In genomic region chr18:79726721-79727120, GRCh38 we compare ENCODE assay signal across 20 cellular contexts. TPM values are rescaled to one million over a fixed set of nuclear protein-coding genes. Genes with fewer than 3 reads are reported as not detected.
DNase-seq lines count a peak whose midpoint lies in the region; FAIRE-seq and TF ChIP-seq lines count a peak whose summit lies in the region.
"Had no signal": no experiment of that assay in that cellular context is flagged by ENCODE, and none has a peak within 500 bp of the region (broad histone marks: within the 10 kb centered on the region; RNA-seq: fewer than 3 reads in every experiment).

No MANE protein-coding gene starts in this region.

- no peak overlapping the region for H2AK5ac ChIP-seq in neuronal stem cell (ENCODE audit: low read depth, low read length)
- H2AK5ac ChIP-seq in trophoblast cell (ENCODE audit: low read length) = no peak overlapping the region

- no peak for DNase-seq in GM12891 (ENCODE audit: insufficient read length, low spot score)
- no peak for DNase-seq in GM12892 (ENCODE audit: insufficient read length)
- no peak for DNase-seq in neuronal stem cell (ENCODE audit: low spot score)
- no peak for DNase-seq in urothelium cell line (ENCODE audit: low spot score)
- DNase-seq in thyroid gland = no peak
- no peak for DNase-seq in trophoblast cell
- DNase-seq: ACHN; BE2C; C1 segment of cervical spinal cord; CD4-positive, CD25-positive, alpha-beta regulatory T cell; CD8-positive, alpha-beta memory T cell; COR-L47; DMS 273 treated with DMSO at 0.1 percent for 48 hours; DMS53; DND-41; EL; GOT3 had no signal

- H2BK120ac ChIP-seq in neuronal stem cell (ENCODE audit: low read depth, low read length) (no peak overlapping the region), trophoblast cell (ENCODE audit: insufficient read depth, low read length, poor library complexity) (no peak overlapping the region)

- H2BK12ac ChIP-seq in neuronal stem cell (ENCODE audit: low read length) (no peak overlapping the region), trophoblast cell (ENCODE audit: low read length) (no peak overlapping the region)

- intact Hi-C loops in thyroid gland (cut with DNase I) = no loop called here

- H3K4me3 ChIP-seq in neuronal stem cell (ENCODE audit: low read length in 2 of 2) = no peak overlapping the region
- no peak overlapping the region for H3K4me3 ChIP-seq in thyroid gland (replicated peaks in 1 of 3)
- no peak overlapping the region for H3K4me3 ChIP-seq in trophoblast cell (ENCODE audit: low read depth, low read length)
- H3K4me3 ChIP-seq: HAP-1 had no signal

- H3K27me3 ChIP-seq in neuronal stem cell (ENCODE audit: control insufficient read depth in 3 of 3, insufficient read depth in 3 of 3, low read depth in 1 of 3, low read length in 3 of 3) = no peaks in the 10 kb centered on the region
- no peaks in the 10 kb centered on the region for H3K27me3 ChIP-seq in thyroid gland
- no peaks in the 10 kb centered on the region for H3K27me3 ChIP-seq in trophoblast cell (ENCODE audit: insufficient read depth, low read length)
- H3K27me3 ChIP-seq: BE2C had no signal

- H2BK5ac ChIP-seq in neuronal stem cell (ENCODE audit: low read length) = no peak overlapping the region
- H2BK5ac ChIP-seq in trophoblast cell (ENCODE audit: low read depth, low read length, poor library complexity) = no peak overlapping the region

- H3K79me2 ChIP-seq in trophoblast cell (ENCODE audit: control insufficient read depth, insufficient read depth, low read length, poor library complexity) = no peaks in the 10 kb centered on the region

- no peak for TF ChIP-seq CTCF in thyroid gland (IDR thresholded peaks at IDR 0.05)

- H3K27ac ChIP-seq in neuronal stem cell (replicated peaks; ENCODE audit: low read length) = no peak overlapping the region
- no peak overlapping the region for H3K27ac ChIP-seq in thyroid gland
- H3K27ac ChIP-seq in trophoblast cell (ENCODE audit: low read depth, low read length) = no peak overlapping the region

- H3K4ac ChIP-seq in neuronal stem cell (ENCODE audit: low read length) (no peak overlapping the region), trophoblast cell (ENCODE audit: low read depth, low read length) (no peak overlapping the region)

- H3K14ac ChIP-seq in neuronal stem cell (ENCODE audit: low read length) (no peak overlapping the region), trophoblast cell (ENCODE audit: low read length) (no peak overlapping the region)

- FAIRE-seq in GM12891 (lab: Jason Lieb, UNC) (peak; percentile 74), GM12892 (lab: Jason Lieb, UNC) (peak; percentile 30), urothelium cell line (lab: Jason Lieb, UNC) (peak; percentile 87)
- FAIRE-seq: A204.1, HepG2 had no signal

- no peak overlapping the region for H4K12ac ChIP-seq in trophoblast cell (ENCODE audit: low read depth, low read length)

- peaks cover 29 to 91% of the 10 kb centered on the region in 2 donors for H3K36me3 ChIP-seq in neuronal stem cell (replicated peaks in 1 of 2; ENCODE audit: control insufficient read depth in 2 of 2, insufficient read depth in 2 of 2, low read length in 2 of 2)
- H3K36me3 ChIP-seq in thyroid gland = peaks cover 12 to 17% of the 10 kb centered on the region in 2 donors
- H3K36me3 ChIP-seq in trophoblast cell (ENCODE audit: control insufficient read depth in 1 of 2, insufficient read depth in 2 of 2, low read length in 2 of 2) = peaks cover 38 to 49% of the 10 kb centered on the region in 2 experiments

- TF ChIP-seq POLR2A in GM12891 (IDR thresholded peaks at IDR 0.05; ENCODE audit: low read depth, low read length) = no peak
- TF ChIP-seq POLR2A in GM12892 (IDR thresholded peaks at IDR 0.05; ENCODE audit: low read depth, low read length) = no peak
- no peak for TF ChIP-seq POLR2A in thyroid gland (IDR thresholded peaks at IDR 0.05)

- H4K91ac ChIP-seq in neuronal stem cell (ENCODE audit: low read depth, low read length, poor library complexity) (no peak overlapping the region), trophoblast cell (ENCODE audit: low read depth, low read length) (no peak overlapping the region)

- H3K4me2 ChIP-seq in neuronal stem cell (ENCODE audit: insufficient read depth, low read length, poor library complexity, severe bottlenecking) = no peak overlapping the region
- no peak overlapping the region for H3K4me2 ChIP-seq in trophoblast cell (ENCODE audit: low read length)

- H3K4me1 ChIP-seq in neuronal stem cell (ENCODE audit: control insufficient read depth in 2 of 2, insufficient read depth in 1 of 2, low read depth in 1 of 2, low read length in 2 of 2) (no peaks in the 10 kb centered on the region), thyroid gland (peaks cover 11 to 21% of the 10 kb centered on the region in 2 donors), trophoblast cell (ENCODE audit: control insufficient read depth in 1 of 2, insufficient read depth in 2 of 2, low read length in 2 of 2) (no peaks in the 10 kb centered on the region)
- H3K4me1 ChIP-seq: BE2C, HAP-1 had no signal

- H4K8ac ChIP-seq in neuronal stem cell (ENCODE audit: low read depth, low read length) (no peak overlapping the region), trophoblast cell (ENCODE audit: low read depth, low read length) (no peak overlapping the region)

- no peak overlapping the region for H2BK15ac ChIP-seq in neuronal stem cell (ENCODE audit: low read length)

- H2AFZ ChIP-seq in neuronal stem cell (ENCODE audit: low read length) (no peak overlapping the region), trophoblast cell (ENCODE audit: insufficient read depth, low read length, poor library complexity) (no peak overlapping the region)

- H3K9me3 ChIP-seq in neuronal stem cell (replicated peaks in 1 of 2; ENCODE audit: control insufficient read depth in 2 of 2, insufficient read depth in 1 of 2, low read depth in 1 of 2, low read length in 2 of 2) (peaks cover 29 to 42% of the 10 kb centered on the region in 2 donors), thyroid gland (no peaks in the 10 kb centered on the region), trophoblast cell (ENCODE audit: insufficient read depth, low read depth, low read length) (peaks cover 22% of the 10 kb centered on the region)
- H3K9me3 ChIP-seq: BE2C had no signal

- H3K79me1 ChIP-seq in neuronal stem cell (ENCODE audit: low read depth, low read length) (peaks cover 3% of the 10 kb centered on the region), trophoblast cell (ENCODE audit: low read length) (no peaks in the 10 kb centered on the region)

- H3K9ac ChIP-seq in neuronal stem cell (ENCODE audit: low read depth, low read length, poor library complexity) (no peak overlapping the region), trophoblast cell (ENCODE audit: low read length) (no peak overlapping the region)

- no CpG with 5 or more reads among the region's 20 CpGs for WGBS in neuronal stem cell (ENCODE audit: extremely low coverage in 2 of 2, insufficient read length in 2 of 2, insufficient replicate concordance in 1 of 2), 2 donors
- 92 to 95% methylated on average over 19 to 20 of the region's 20 CpGs for WGBS in thyroid gland, 2 donors
- WGBS in trophoblast cell (ENCODE audit: extremely low coverage, insufficient coverage, insufficient read length) = no CpG with 5 or more reads among the region's 20 CpGs

- H3K23ac ChIP-seq in neuronal stem cell (ENCODE audit: low read depth, low read length, poor library complexity) = peak overlapping the region; percentile 23
- no peak overlapping the region for H3K23ac ChIP-seq in trophoblast cell (ENCODE audit: low read length)

- peak overlapping the region; percentile 62 for H3K18ac ChIP-seq in neuronal stem cell (ENCODE audit: low read length)
- no peak overlapping the region for H3K18ac ChIP-seq in trophoblast cell (ENCODE audit: low read length)

TF ChIP-seq in GM12891, 5 proteins besides CTCF, POLR2A, EP300 and RAD21:
- TF ChIP-seq POU2F2 (IDR thresholded peaks at IDR 0.05; ENCODE audit: low read depth, low read length) (no peak), TAF1 (IDR thresholded peaks at IDR 0.05; ENCODE audit: low read depth, low read length) (no peak), POLR2AphosphoS5 (IDR thresholded peaks at IDR 0.05; ENCODE audit: low read depth, low read length) (no peak), PAX5 (IDR thresholded peaks at IDR 0.05; ENCODE audit: insufficient read depth, low read length, severe bottlenecking) (no peak), SPI1 (IDR thresholded peaks at IDR 0.05; ENCODE audit: low read depth, low read length) (no peak)

RNA-seq across cellular contexts. Expression of gene CTDP1, which starts 47.1 kb away (rescaled TPM):
- polyA plus RNA-seq in GM12891 (2012; ENCODE audit: low read depth, missing spikeins) = 11.3 TPM
- polyA plus RNA-seq in GM12892 (2012; ENCODE audit: missing spikeins) = 6.8 TPM
- polyA plus RNA-seq in neuronal stem cell (2013, experiment 1 of 2) = 10.5 TPM
- 11.0 TPM for polyA plus RNA-seq in neuronal stem cell (2013, experiment 2 of 2)
- 10 to 100 TPM; 18.5 to 23.6 (median 20.9) TPM for total RNA-seq in thyroid gland
- polyA plus RNA-seq in trophoblast cell (2013) = 21.4 and 21.6 TPM in 2 replicates
